Comparison of ENCODE assay signal across 13 cellular contexts in the genomic region with DNA sequence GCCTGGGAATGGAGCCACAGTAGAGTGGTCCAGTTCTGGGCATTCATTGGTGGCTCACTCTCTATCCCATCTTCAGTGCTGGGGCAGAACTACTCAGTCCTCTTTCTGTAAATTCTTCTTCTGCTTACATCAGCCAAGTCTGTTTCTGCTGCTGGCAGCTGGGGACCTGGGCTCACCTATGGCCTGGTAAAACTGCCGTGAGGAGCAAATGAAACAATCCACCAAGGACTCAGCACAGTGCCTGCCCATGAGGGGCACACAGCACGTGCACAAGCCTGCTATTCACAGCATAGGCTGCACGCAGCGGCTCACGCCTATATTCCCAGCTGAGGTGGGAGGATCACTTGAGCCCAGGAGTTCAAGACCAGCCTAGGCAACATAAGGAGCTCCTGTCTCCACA.
"Had no signal": no experiment of that assay in that cellular context is flagged by ENCODE, and none has a peak within 500 bp of the region (broad histone marks: within the 10 kb centered on the region; RNA-seq: fewer than 3 reads in every experiment).

No MANE protein-coding gene starts in this region.

- H3K36me3 ChIP-seq: pancreas, thoracic aorta had no signal

- H3K27ac ChIP-seq: thoracic aorta had no signal

- ATAC-seq: left ventricle myocardium superior; pancreas; stimulated activated naive CD8-positive, alpha-beta T cell treated with anti-CD3 and anti-CD28 coated beads, Interleukin-15, amount 100 ng/mL, for 72 hours had no signal

- H3K4me3 ChIP-seq: pancreas, thoracic aorta had no signal

- H3K9me3 ChIP-seq: pancreas, thoracic aorta had no signal

- H3K4me3 Mint-ChIP-seq: activated CD4-positive, alpha-beta T cell treated with anti-CD3 and anti-CD28 coated beads, Interleukin-2, amount 10 ng/mL, durations not matched to agents 7 days and 5 days; activated naive CD4-positive, alpha-beta T cell treated with anti-CD3 and anti-CD28 coated beads for 36 hours; nephron progenitor cell; stimulated activated naive CD8-positive, alpha-beta T cell treated with anti-CD3 and anti-CD28 coated beads, Interleukin-15, amount 100 ng/mL, for 72 hours had no signal

- H3K27ac Mint-ChIP-seq: activated CD4-positive, alpha-beta T cell treated with anti-CD3 and anti-CD28 coated beads, Interleukin-2, amount 10 ng/mL, durations not matched to agents 7 days and 5 days; activated naive CD4-positive, alpha-beta T cell treated with anti-CD3 and anti-CD28 coated beads for 36 hours; nephron progenitor cell; stimulated activated naive CD8-positive, alpha-beta T cell treated with anti-CD3 and anti-CD28 coated beads, Interleukin-15, amount 100 ng/mL, for 72 hours had no signal

- FAIRE-seq: kidney, pancreas had no signal

- DNase-seq: activated CD4-positive, alpha-beta T cell treated with anti-CD3 and anti-CD28 coated beads, Interleukin-2, amount 10 ng/mL, durations not matched to agents 7 days and 5 days; activated CD4-positive, CD25-positive, alpha-beta regulatory T cell; activated CD8-positive, alpha-beta memory T cell treated with anti-CD3 and anti-CD28 coated beads for 24 hours; activated naive CD4-positive, alpha-beta T cell treated with anti-CD3 and anti-CD28 coated beads for 36 hours; effector memory CD4-positive, alpha-beta T cell; kidney; left ventricle myocardium superior; nephron progenitor cell; pancreas; stimulated activated CD4-positive, alpha-beta T cell treated with anti-CD3 and anti-CD28 coated beads, Interleukin-15, amount 100 ng/mL, for 24 hours; stimulated activated CD4-positive, alpha-beta T cell treated with anti-CD3 and anti-CD28 coated beads, Interleukin-4, amount 100 ng/mL, for 24 hours; stimulated activated naive CD8-positive, alpha-beta T cell treated with anti-CD3 and anti-CD28 coated beads, Interleukin-15, amount 100 ng/mL, for 72 hours had no signal

- H3K27me3 Mint-ChIP-seq: stimulated activated naive CD8-positive, alpha-beta T cell treated with anti-CD3 and anti-CD28 coated beads, Interleukin-15, amount 100 ng/mL, for 72 hours had no signal

- H3K27me3 ChIP-seq: pancreas had no signal

- H3K9me3 Mint-ChIP-seq: activated CD4-positive, alpha-beta T cell treated with anti-CD3 and anti-CD28 coated beads, Interleukin-2, amount 10 ng/mL, durations not matched to agents 7 days and 5 days; activated naive CD4-positive, alpha-beta T cell treated with anti-CD3 and anti-CD28 coated beads for 36 hours; nephron progenitor cell; stimulated activated naive CD8-positive, alpha-beta T cell treated with anti-CD3 and anti-CD28 coated beads, Interleukin-15, amount 100 ng/mL, for 72 hours had no signal
